ENCODE assay signal across 8 cellular contexts in the genomic region with DNA sequence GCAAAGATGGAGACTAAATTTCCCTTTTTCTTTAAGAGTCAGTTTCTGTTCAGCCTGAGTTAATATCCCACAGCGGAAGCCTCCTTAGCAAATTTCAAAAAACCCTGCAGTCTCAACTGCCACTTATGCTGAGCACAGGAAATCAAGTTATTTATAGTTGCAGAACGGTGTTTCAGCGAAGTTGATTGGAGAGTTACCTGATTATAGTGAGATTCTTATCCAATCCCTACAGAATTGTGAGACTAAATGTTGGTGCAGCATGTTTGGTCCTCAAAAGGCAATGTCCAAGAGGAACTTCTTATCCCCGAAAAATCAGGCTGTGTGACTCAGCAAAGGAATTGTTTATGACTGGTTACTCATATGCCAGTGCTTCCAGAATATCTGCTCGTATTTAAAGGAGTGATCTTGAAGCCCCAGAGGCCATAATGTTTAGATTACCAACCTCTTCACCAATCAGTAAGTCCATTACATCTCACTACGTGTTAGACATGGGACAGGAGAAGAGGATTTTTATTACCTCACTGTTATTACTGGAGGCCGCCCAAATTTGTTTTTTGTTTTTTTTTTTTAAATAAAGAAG.
DNase-seq lines count a peak whose midpoint lies in the region; ATAC-seq and TF ChIP-seq lines count a peak whose summit lies in the region.

No MANE protein-coding gene starts in this region.

- no peak overlapping the region for H3K27ac ChIP-seq in Karpas-422 (ENCODE audit: low read length)
- peak overlapping the region; percentile 99 for H3K27ac ChIP-seq in hepatocyte
- peak overlapping the region; percentile 73 for H3K27ac ChIP-seq in thymus (ENCODE audit: low read depth)

- H3K79me2 ChIP-seq in Karpas-422 (ENCODE audit: low read length) (0 out of 2 replicates have a peak, but pooled peaks cover 12% of the 10 kb centered on the region), hepatocyte (peaks cover 77% of the 10 kb centered on the region)

- TF ChIP-seq CTCF in hepatocyte (IDR thresholded peaks at IDR 0.05; ENCODE audit: poor library complexity): no peak

- no peaks in the 10 kb centered on the region for H3K36me3 ChIP-seq in Karpas-422 (ENCODE audit: insufficient read depth, low read length)
- no peaks in the 10 kb centered on the region for H3K36me3 ChIP-seq in hepatocyte (replicated peaks; ENCODE audit: insufficient read depth, low read depth)
- no peaks in the 10 kb centered on the region for H3K36me3 ChIP-seq in thymus (ENCODE audit: control insufficient read depth, insufficient read depth)

- H3K4me1 Mint-ChIP-seq in activated CD8-positive, alpha-beta T cell treated with anti-CD3 and anti-CD28 coated beads, Interleukin-2, amount 10 ng/mL, durations not matched to agents 7 days and 5 days (ENCODE audit: low read depth): peaks cover 55% of the 10 kb centered on the region

- H3K4me2 ChIP-seq in Karpas-422 (ENCODE audit: low read depth, low read length, poor library complexity, severe bottlenecking): peak overlapping the region; percentile 93
- H3K4me2 ChIP-seq in hepatocyte: peak overlapping the region; percentile 97

- H3K9me2 ChIP-seq in Karpas-422 (replicated peaks; ENCODE audit: insufficient read depth, low read length): no peaks in the 10 kb centered on the region
- no peaks in the 10 kb centered on the region for H3K9me2 ChIP-seq in hepatocyte (replicated peaks; ENCODE audit: insufficient read depth)

- no peaks in the 10 kb centered on the region for H3K9me3 Mint-ChIP-seq in activated CD8-positive, alpha-beta T cell treated with anti-CD3 and anti-CD28 coated beads, Interleukin-2, amount 10 ng/mL, durations not matched to agents 7 days and 5 days (ENCODE audit: insufficient read depth)

- no peak overlapping the region for H3K4me3 ChIP-seq in Karpas-422 (ENCODE audit: low read length)
- no peak overlapping the region for H3K4me3 ChIP-seq in hepatocyte
- peak overlapping the region; percentile 86 for H3K4me3 ChIP-seq in thymus (ENCODE audit: low read length)

- H3K9me3 ChIP-seq in Karpas-422 (ENCODE audit: low read length): no peaks in the 10 kb centered on the region
- H3K9me3 ChIP-seq in hepatocyte (ENCODE audit: low read depth): no peaks in the 10 kb centered on the region
- no peaks in the 10 kb centered on the region for H3K9me3 ChIP-seq in thymus (ENCODE audit: control insufficient read depth)

- WGBS in hepatocyte (ENCODE audit: low lambda C conversion rate, missing lambda C conversion rate): 52% methylated on average over 7 of the region's 7 CpGs
- 6% methylated on average over 7 of the region's 7 CpGs for WGBS in thymus

- peaks cover 36% of the 10 kb centered on the region for H3K36me3 Mint-ChIP-seq in activated CD8-positive, alpha-beta T cell treated with anti-CD3 and anti-CD28 coated beads, Interleukin-2, amount 10 ng/mL, durations not matched to agents 7 days and 5 days (ENCODE audit: low read depth)

- H4K20me1 ChIP-seq in Karpas-422 (ENCODE audit: insufficient read depth, low read depth, low read length) (peaks cover 71% of the 10 kb centered on the region), hepatocyte (ENCODE audit: insufficient read depth, poor library complexity, severe bottlenecking) (peaks cover 60% of the 10 kb centered on the region)

- no peaks in the 10 kb centered on the region for H3K27me3 Mint-ChIP-seq in activated CD8-positive, alpha-beta T cell treated with anti-CD3 and anti-CD28 coated beads, Interleukin-2, amount 10 ng/mL, durations not matched to agents 7 days and 5 days (ENCODE audit: low read depth)

- DNase-seq in EL (peak; percentile 95), Karpas-422 (peak; percentile 57), hepatocyte (ENCODE audit: low spot score) (peak; percentile 40), posterior vena cava (ENCODE audit: low spot score) (no peak), NCI-H526 treated with DMSO at 0.1 percent for 48 hours (lab: John Stamatoyannopoulos, UW) (no peak), head of caudate nucleus (no peak)
- DNase-seq in activated CD8-positive, alpha-beta T cell treated with anti-CD3 and anti-CD28 coated beads, Interleukin-2, amount 10 ng/mL, durations not matched to agents 7 days and 5 days: peak; percentile 66

- peak overlapping the region; percentile 93 for H3K4me3 Mint-ChIP-seq in activated CD8-positive, alpha-beta T cell treated with anti-CD3 and anti-CD28 coated beads, Interleukin-2, amount 10 ng/mL, durations not matched to agents 7 days and 5 days

- no peaks in the 10 kb centered on the region; the same call in 1 of the 2 replicates for H3K27me3 ChIP-seq in Karpas-422 (ENCODE audit: low read length)
- no peaks in the 10 kb centered on the region for H3K27me3 ChIP-seq in hepatocyte
- H3K27me3 ChIP-seq in thymus (ENCODE audit: control insufficient read depth, insufficient read depth): no peaks in the 10 kb centered on the region

- POLR2A ChIA-PET in activated CD8-positive, alpha-beta T cell treated with anti-CD3 and anti-CD28 coated beads, Interleukin-2, amount 10 ng/mL, durations not matched to agents 7 days and 5 days (lab: Charles Lee): interaction anchor here (0.9 to 9.7 kb wide), 5 partner anchors 9 to 48 kb away, joined by 3 to 199 read pairs (median 6); no protein-coding TSS in a partner anchor

- no peak overlapping the region for H3K9ac ChIP-seq in Karpas-422 (ENCODE audit: low read length)

- intact Hi-C loops in posterior vena cava (cut with DNase I): no loop called here
- intact Hi-C loops in head of caudate nucleus (cut with DNase I): no loop called here

- CTCF ChIA-PET in activated CD8-positive, alpha-beta T cell treated with anti-CD3 and anti-CD28 coated beads, Interleukin-2, amount 10 ng/mL, durations not matched to agents 7 days and 5 days (lab: Charles Lee): interaction anchor here (0.7 to 9.7 kb wide), 5 partner anchors 8 to 50 kb away, joined by 3 to 202 read pairs (median 12); no protein-coding TSS in a partner anchor

- H3K27ac Mint-ChIP-seq in activated CD8-positive, alpha-beta T cell treated with anti-CD3 and anti-CD28 coated beads, Interleukin-2, amount 10 ng/mL, durations not matched to agents 7 days and 5 days: peak overlapping the region; percentile 93

- H3K4me1 ChIP-seq in Karpas-422 (ENCODE audit: low read length): peaks cover 39% of the 10 kb centered on the region
- H3K4me1 ChIP-seq in hepatocyte (ENCODE audit: insufficient read depth): peaks cover 53% of the 10 kb centered on the region
- H3K4me1 ChIP-seq in thymus (ENCODE audit: control insufficient read depth, insufficient read depth, low read length): peaks cover 58% of the 10 kb centered on the region

- H2AFZ ChIP-seq in Karpas-422 (ENCODE audit: low read length): no peak overlapping the region
- no peak overlapping the region for H2AFZ ChIP-seq in hepatocyte

- peak; percentile 22 for ATAC-seq in activated CD8-positive, alpha-beta T cell treated with anti-CD3 and anti-CD28 coated beads, Interleukin-2, amount 10 ng/mL, durations not matched to agents 7 days and 5 days

Comparison
In these comparisons a context has a peak if more than half of its experiments do, and no peak if none do; other contexts are left out.
1. DNase-seq: peak in EL (single experiment), Karpas-422 (single experiment), activated CD8-positive, alpha-beta T cell treated with anti-CD3 and anti-CD28 coated beads, Interleukin-2, amount 10 ng/mL, durations not matched to agents 7 days and 5 days (single experiment) and hepatocyte (single experiment); none in posterior vena cava (single experiment), NCI-H526 treated with DMSO at 0.1 percent for 48 hours (single experiment) and head of caudate nucleus (0 of 42).